17 cellular contexts compared by ENCODE assay signal in genomic region chr6:124970243-124970642, GRCh38.
"Had no signal": no experiment of that assay in that cellular context is flagged by ENCODE, and none has a peak within 500 bp of the region (broad histone marks: within the 10 kb centered on the region; RNA-seq: fewer than 3 reads in every experiment).

No MANE protein-coding gene starts in this region.

- ATAC-seq: activated CD8-positive, alpha-beta T cell treated with anti-CD3 and anti-CD28 coated beads for 36 hours; lower lobe of right lung; stimulated activated naive B cell treated with anti-CD40 and anti-IgM and Interleukin-4, amounts not matched to agents 10 μg/mL and 1 μg/mL and 100 μg/mL, for 72 hours had no signal

- H3K36me3 Mint-ChIP-seq: naive B cell; stimulated activated naive B cell treated with anti-CD40 and anti-IgM and Interleukin-4, amounts not matched to agents 10 μg/mL and 1 μg/mL and 100 μg/mL, for 72 hours had no signal

- H3K27ac ChIP-seq: dorsolateral prefrontal cortex, esophagus muscularis mucosa, hepatocyte, lower lobe of right lung, right atrium auricular region had no signal

- H3K27me3 Mint-ChIP-seq: type B pancreatic cell had no signal

- H3K4me3 ChIP-seq: dorsolateral prefrontal cortex, esophagus muscularis mucosa, hepatocyte, lower lobe of right lung, right atrium auricular region, smooth muscle cell had no signal

- H3K27ac Mint-ChIP-seq: activated CD8-positive, alpha-beta T cell treated with anti-CD3 and anti-CD28 coated beads for 36 hours; activated naive CD8-positive, alpha-beta T cell treated with anti-CD3 and anti-CD28 coated beads, Interleukin-2, amount 10 ng/mL, durations not matched to agents 7 days and 5 days; naive B cell; stimulated activated naive B cell treated with anti-CD40 and anti-IgM and Interleukin-4, amounts not matched to agents 10 μg/mL and 1 μg/mL and 100 μg/mL, for 72 hours; type B pancreatic cell had no signal

- DNase-seq: activated CD4-positive, alpha-beta T cell treated with anti-CD3 and anti-CD28 coated beads for 1 hour; activated CD8-positive, alpha-beta memory T cell treated with anti-CD3 and anti-CD28 coated beads, Interleukin-2, amount 50 U/mL, for 4 hours; activated CD8-positive, alpha-beta T cell treated with anti-CD3 and anti-CD28 coated beads for 36 hours; activated naive CD8-positive, alpha-beta T cell treated with anti-CD3 and anti-CD28 coated beads, Interleukin-2, amount 10 ng/mL, durations not matched to agents 7 days and 5 days; dorsolateral prefrontal cortex; kidney glomerular epithelial cell; lower lobe of right lung; naive B cell; stimulated activated naive B cell treated with anti-CD40 and anti-IgM and Interleukin-4, amounts not matched to agents 10 μg/mL and 1 μg/mL and 100 μg/mL, for 72 hours; substantia nigra; T-helper 9 cell had no signal

- H3K27me3 ChIP-seq: dorsolateral prefrontal cortex, esophagus muscularis mucosa, hepatocyte, right atrium auricular region had no signal

- H3K9me3 ChIP-seq: esophagus muscularis mucosa, lower lobe of right lung, right atrium auricular region had no signal

- H3K4me1 Mint-ChIP-seq: activated naive CD8-positive, alpha-beta T cell treated with anti-CD3 and anti-CD28 coated beads, Interleukin-2, amount 10 ng/mL, durations not matched to agents 7 days and 5 days; naive B cell; stimulated activated naive B cell treated with anti-CD40 and anti-IgM and Interleukin-4, amounts not matched to agents 10 μg/mL and 1 μg/mL and 100 μg/mL, for 72 hours had no signal

- FAIRE-seq: bronchial epithelial cell had no signal

- H3K9me3 Mint-ChIP-seq: activated CD8-positive, alpha-beta T cell treated with anti-CD3 and anti-CD28 coated beads for 36 hours; naive B cell; stimulated activated naive B cell treated with anti-CD40 and anti-IgM and Interleukin-4, amounts not matched to agents 10 μg/mL and 1 μg/mL and 100 μg/mL, for 72 hours had no signal

- H3K4me3 Mint-ChIP-seq: activated CD8-positive, alpha-beta T cell treated with anti-CD3 and anti-CD28 coated beads for 36 hours; activated naive CD8-positive, alpha-beta T cell treated with anti-CD3 and anti-CD28 coated beads, Interleukin-2, amount 10 ng/mL, durations not matched to agents 7 days and 5 days; naive B cell; stimulated activated naive B cell treated with anti-CD40 and anti-IgM and Interleukin-4, amounts not matched to agents 10 μg/mL and 1 μg/mL and 100 μg/mL, for 72 hours; type B pancreatic cell had no signal
